Comparison of ENCODE assay signal across 8 cellular contexts in the genomic region with DNA sequence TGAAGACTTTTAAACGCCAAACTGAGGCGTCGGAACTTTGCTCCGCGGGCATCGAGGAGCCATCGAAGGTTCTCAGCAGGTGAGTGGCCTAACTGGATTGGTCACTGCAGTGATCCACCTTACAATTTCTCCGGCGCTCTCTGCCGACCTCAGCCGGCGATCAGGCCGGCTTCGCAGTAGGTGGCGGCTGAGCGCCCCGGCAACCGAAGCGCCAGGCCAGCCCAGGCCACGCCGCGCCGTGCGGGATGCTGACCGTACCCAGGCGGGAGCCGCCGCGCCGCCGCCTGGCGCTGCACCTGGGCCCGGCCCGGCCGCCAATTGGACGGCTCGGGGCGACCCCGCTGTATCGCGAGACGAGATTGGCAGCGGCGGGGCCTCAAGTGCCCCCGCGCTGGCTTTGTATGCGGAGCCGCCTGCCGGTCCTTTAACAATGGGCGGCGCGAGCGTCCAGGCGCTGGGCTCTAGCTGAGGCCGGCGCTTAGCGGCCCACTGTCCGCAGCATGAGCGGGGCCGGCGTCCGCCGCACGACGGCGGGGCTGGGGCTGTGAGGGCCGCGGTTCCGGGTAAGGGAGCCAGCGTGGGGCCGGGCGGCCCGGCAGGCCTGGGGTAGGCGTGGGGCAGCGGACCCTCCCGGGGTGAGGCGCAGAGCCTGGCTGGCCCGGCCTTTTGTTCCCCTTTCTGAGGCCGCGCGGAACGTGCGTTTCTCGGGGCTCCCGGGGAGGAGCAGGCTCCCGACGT. TPM values are rescaled to one million over a fixed set of nuclear protein-coding genes. Genes with fewer than 3 reads are reported as not detected.
DNase-seq lines count a peak whose midpoint lies in the region; ATAC-seq and TF ChIP-seq lines count a peak whose summit lies in the region.

A gene with protein sequence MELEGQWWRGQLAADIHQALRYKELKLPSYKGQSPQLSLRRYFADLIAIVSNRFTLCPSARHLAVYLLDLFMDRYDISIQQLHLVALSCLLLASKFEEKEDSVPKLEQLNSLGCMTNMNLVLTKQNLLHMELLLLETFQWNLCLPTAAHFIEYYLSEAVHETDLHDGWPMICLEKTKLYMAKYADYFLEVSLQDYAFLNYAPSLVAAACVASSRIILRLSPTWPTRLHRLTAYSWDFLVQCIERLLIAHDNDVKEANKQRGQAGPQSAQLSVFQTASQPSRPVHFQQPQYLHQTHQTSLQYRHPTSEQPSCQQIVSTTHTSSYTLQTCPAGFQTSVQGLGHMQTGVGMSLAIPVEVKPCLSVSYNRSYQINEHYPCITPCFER (plus strand): TSS at position 427 of the 738 bp plus-strand sequence. CDS start 811 bp downstream, outside the sequence.

- peak within 1 kb of the TSS; percentile 49 for H3K27ac Mint-ChIP-seq in GM23338

- peaks cover 25% of the 10 kb centered on the region for H3K4me1 Mint-ChIP-seq in GM23338

- TF ChIP-seq POLR2A in gastroesophageal sphincter (IDR thresholded peaks at IDR 0.05) = peak; percentile 72 to 81

- 0 to 4% methylated on average over 2 to 4 of the region's 87 CpGs for WGBS in gastroesophageal sphincter (ENCODE audit: low coverage in 1 of 2), 2 donors
- WGBS in neuronal stem cell (ENCODE audit: extremely low coverage in 2 of 2, insufficient read length in 2 of 2, insufficient replicate concordance in 1 of 2), 2 donors = no CpG with 5 or more reads among the region's 87 CpGs

- H3F3A ChIP-seq in GM23338 (replicated peaks; ENCODE audit: low read depth) = no peaks in the 10 kb centered on the region

- peak within 1 kb of the TSS; percentile 89 for H3K4me3 Mint-ChIP-seq in GM23338

- peak within 1 kb of the TSS; percentile 92 for H2AK5ac ChIP-seq in neuronal stem cell (ENCODE audit: low read depth, low read length)

- peaks cover 3% of the 10 kb centered on the region for H3K27me3 Mint-ChIP-seq in GM23338 (ENCODE audit: insufficient read depth, low read depth, poor library complexity)

- H3K36me3 ChIP-seq in GM23338 (ENCODE audit: insufficient read depth) (peaks cover 8% of the 10 kb centered on the region; the same call in 1 of the 2 replicates), gastroesophageal sphincter (peaks cover 0 to 8% of the 10 kb centered on the region in 2 donors), neuronal stem cell (replicated peaks in 1 of 2; ENCODE audit: control insufficient read depth in 2 of 2, insufficient read depth in 2 of 2, low read length in 2 of 2) (peaks cover 2 to 33% of the 10 kb centered on the region in 2 donors)

- peak within 1 kb of the TSS; percentile 72 for H3K4me3 ChIP-seq in GM23338
- H3K4me3 ChIP-seq in gastroesophageal sphincter = peak within 1 kb of the TSS; percentile 55 to 87
- H3K4me3 ChIP-seq in neuronal stem cell (ENCODE audit: low read length in 2 of 2) = peak within 1 kb of the TSS; percentile 86 to 99

- H3K79me2 ChIP-seq in GM23338 (replicated peaks; ENCODE audit: insufficient read depth) = peaks cover 45% of the 10 kb centered on the region

- peak within 1 kb of the TSS; percentile 97 for H3K18ac ChIP-seq in neuronal stem cell (ENCODE audit: low read length)

- H3K14ac ChIP-seq in neuronal stem cell (ENCODE audit: low read length) = peak within 1 kb of the TSS; percentile 98

- H3K4ac ChIP-seq in neuronal stem cell (ENCODE audit: low read length) = peak within 1 kb of the TSS; percentile 66

- H3K4me2 ChIP-seq in GM23338 (peak within 1 kb of the TSS; percentile 91), neuronal stem cell (ENCODE audit: insufficient read depth, low read length, poor library complexity, severe bottlenecking) (peak within 1 kb of the TSS; percentile 68)

- peak within 1 kb of the TSS; percentile 81 for H3K23ac ChIP-seq in neuronal stem cell (ENCODE audit: low read depth, low read length, poor library complexity)

- H2BK15ac ChIP-seq in neuronal stem cell (ENCODE audit: low read length) = no peak within 1 kb of the TSS

- ATAC-seq in GM23338 (peak; percentile 92), gastroesophageal sphincter (peak; percentile 96)

- H3K9me3 ChIP-seq in gastroesophageal sphincter (no peaks in the 10 kb centered on the region), neuronal stem cell (replicated peaks in 1 of 2; ENCODE audit: control insufficient read depth in 2 of 2, insufficient read depth in 1 of 2, low read depth in 1 of 2, low read length in 2 of 2) (peaks cover 0 to 5% of the 10 kb centered on the region in 2 donors)

- peak within 1 kb of the TSS; percentile 92 for H4K91ac ChIP-seq in neuronal stem cell (ENCODE audit: low read depth, low read length, poor library complexity)

- no peak for TF ChIP-seq CTCF in GM23338 (conservative IDR thresholded peaks at IDR 0.05; ENCODE audit: low read depth in 2 of 2)
- TF ChIP-seq CTCF in gastroesophageal sphincter (IDR thresholded peaks at IDR 0.05) = peak in 3 of 4 experiments; percentile 24 to 47 (median 45)

- H2AFZ ChIP-seq in GM23338 (peak within 1 kb of the TSS; percentile 93), neuronal stem cell (ENCODE audit: low read length) (peak within 1 kb of the TSS; percentile 97)

- H3K27ac ChIP-seq in GM23338 (ENCODE audit: low read depth) (no peak within 1 kb of the TSS), gastroesophageal sphincter (peak within 1 kb of the TSS; percentile 39 to 96 (median 90)), neuronal stem cell (replicated peaks; ENCODE audit: low read length) (peak within 1 kb of the TSS; percentile 83)

- H3K36me3 Mint-ChIP-seq in GM23338 (ENCODE audit: low read depth) = peaks cover 29% of the 10 kb centered on the region

- peak within 1 kb of the TSS; percentile 95 for H2BK120ac ChIP-seq in neuronal stem cell (ENCODE audit: low read depth, low read length)

- peaks cover 13% of the 10 kb centered on the region; the same call in 1 of the 2 replicates for H4K20me1 ChIP-seq in GM23338 (replicated peaks; ENCODE audit: insufficient read depth)

- H2BK12ac ChIP-seq in neuronal stem cell (ENCODE audit: low read length) = no peak within 1 kb of the TSS

- TF ChIP-seq EP300 in gastroesophageal sphincter (IDR thresholded peaks at IDR 0.05) = no peak

- no peaks in the 10 kb centered on the region for H3K79me1 ChIP-seq in neuronal stem cell (ENCODE audit: low read depth, low read length)

- H3K4me1 ChIP-seq in GM23338 (ENCODE audit: insufficient read depth) = 0 out of 2 replicates have a peak, but pooled peaks cover 13% of the 10 kb centered on the region
- H3K4me1 ChIP-seq in gastroesophageal sphincter = peaks cover 0 to 38% (median 4%) of the 10 kb centered on the region in 3 donors
- peaks cover 4 to 7% of the 10 kb centered on the region in 2 donors for H3K4me1 ChIP-seq in neuronal stem cell (ENCODE audit: control insufficient read depth in 2 of 2, insufficient read depth in 1 of 2, low read depth in 1 of 2, low read length in 2 of 2)

- H3K9ac ChIP-seq in neuronal stem cell (ENCODE audit: low read depth, low read length, poor library complexity) = peak within 1 kb of the TSS; percentile 93

- DNase-seq in ELR (ENCODE audit: low read depth) = peak; percentile 91
- peak; percentile 96 for DNase-seq in GM23338 (ENCODE audit: low spot score)
- peak; percentile 90 to 93 for DNase-seq in Kasumi-1 (lab: John Stamatoyannopoulos, UW)
- peak; percentile 6 for DNase-seq in SIG-M5 (lab: John Stamatoyannopoulos, UW)
- DNase-seq in activated gamma-delta T cell treated with anti-CD3 and anti-CD28 coated beads, Interleukin-2, amount 50 U/mL, for 16 hours (ENCODE audit: low read depth) = peak; percentile 67
- peak; percentile 89 for DNase-seq in neuronal stem cell (ENCODE audit: low spot score)
- DNase-seq in stromal cell of bone marrow (ENCODE audit: low read depth) = peak; percentile 80

- peak within 1 kb of the TSS; percentile 89 for H2BK5ac ChIP-seq in neuronal stem cell (ENCODE audit: low read length)

- no peak within 1 kb of the TSS for H4K8ac ChIP-seq in neuronal stem cell (ENCODE audit: low read depth, low read length)

- H3K9me2 ChIP-seq in GM23338 (ENCODE audit: insufficient read depth) = no peaks in the 10 kb centered on the region

- H3K27me3 ChIP-seq in GM23338 (ENCODE audit: insufficient read depth) (peaks cover 13% of the 10 kb centered on the region), gastroesophageal sphincter (no peaks in the 10 kb centered on the region), neuronal stem cell (ENCODE audit: control insufficient read depth in 3 of 3, insufficient read depth in 3 of 3, low read depth in 1 of 3, low read length in 3 of 3) (no peaks in the 10 kb centered on the region)

- H3K9me3 Mint-ChIP-seq in GM23338 = peaks cover 4% of the 10 kb centered on the region; the same call in 2 of the 3 replicates

TF ChIP-seq in GM23338, 12 proteins besides CTCF, POLR2A, EP300 and RAD21 (continues in another document):
- TF ChIP-seq EZH2phosphoT487 (IDR thresholded peaks at IDR 0.05; ENCODE audit: unreplicated experiment) (no peak), POLR2AphosphoS5 (IDR thresholded peaks at IDR 0.05; ENCODE audit: low read depth) (peak; percentile 81), ZNF114 (CRISPR knock-in tag; IDR thresholded peaks at IDR 0.05) (no peak), STAT1 (IDR thresholded peaks at IDR 0.05; ENCODE audit: unreplicated experiment) (no peak)
- TF ChIP-seq, protein P1, sequence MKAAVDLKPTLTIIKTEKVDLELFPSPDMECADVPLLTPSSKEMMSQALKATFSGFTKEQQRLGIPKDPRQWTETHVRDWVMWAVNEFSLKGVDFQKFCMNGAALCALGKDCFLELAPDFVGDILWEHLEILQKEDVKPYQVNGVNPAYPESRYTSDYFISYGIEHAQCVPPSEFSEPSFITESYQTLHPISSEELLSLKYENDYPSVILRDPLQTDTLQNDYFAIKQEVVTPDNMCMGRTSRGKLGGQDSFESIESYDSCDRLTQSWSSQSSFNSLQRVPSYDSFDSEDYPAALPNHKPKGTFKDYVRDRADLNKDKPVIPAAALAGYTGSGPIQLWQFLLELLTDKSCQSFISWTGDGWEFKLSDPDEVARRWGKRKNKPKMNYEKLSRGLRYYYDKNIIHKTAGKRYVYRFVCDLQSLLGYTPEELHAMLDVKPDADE (IDR thresholded peaks at IDR 0.05) = no peak

RNA-seq across cellular contexts. Expression of the gene that starts here (rescaled TPM):
- total RNA-seq in GM23338 (2014; rRNA removed; shearing (Covaris generic)) = 29.6 and 31.6 TPM in 2 replicates
- polyA plus RNA-seq in GM23338 (2016; fragmentation: Nextera tagmentation; extraction: Ambion mirVana) = 11.6 and 14.1 TPM in 2 replicates
- 1 to 10 TPM; 3.1 to 5.3 (median 4.4) TPM for total RNA-seq in gastroesophageal sphincter
- 25.0 TPM for polyA plus RNA-seq in neuronal stem cell (2013, experiment 1 of 2)
- 26.0 TPM for polyA plus RNA-seq in neuronal stem cell (2013, experiment 2 of 2)

Comparison
In these comparisons a context has a peak if more than half of its experiments do, and no peak if none do; other contexts are left out.
1. DNase-seq: peak in every context shown above with its lines; median percentile 96 in GM23338; 92 in Kasumi-1; 91 in ELR; 89 in neuronal stem cell; 80 in stromal cell of bone marrow; 67 in activated gamma-delta T cell treated with anti-CD3 and anti-CD28 coated beads, Interleukin-2, amount 50 U/mL, for 16 hours; 6 in SIG-M5.
2. CTCF ChIP-seq: peak in gastroesophageal sphincter (3 of 4); none in GM23338 (0 of 2).
3. Peak in every context shown above with its lines, with median percentiles within 50 percentile points of each other: H3K4me3 ChIP-seq.